ENCODE assay signal across 1 cellular context in genomic region chr16:3092501-3092991, GRCh38.
TF ChIP-seq lines count a peak whose summit lies in the region.

No MANE protein-coding gene starts in this region.

TF ChIP-seq in SK-N-SH treated with all-trans-retinoic acid at 6 μM for 48 hours, 23 proteins besides CTCF, POLR2A, EP300 and RAD21 (continued from another document):
- TF ChIP-seq, protein P1, sequence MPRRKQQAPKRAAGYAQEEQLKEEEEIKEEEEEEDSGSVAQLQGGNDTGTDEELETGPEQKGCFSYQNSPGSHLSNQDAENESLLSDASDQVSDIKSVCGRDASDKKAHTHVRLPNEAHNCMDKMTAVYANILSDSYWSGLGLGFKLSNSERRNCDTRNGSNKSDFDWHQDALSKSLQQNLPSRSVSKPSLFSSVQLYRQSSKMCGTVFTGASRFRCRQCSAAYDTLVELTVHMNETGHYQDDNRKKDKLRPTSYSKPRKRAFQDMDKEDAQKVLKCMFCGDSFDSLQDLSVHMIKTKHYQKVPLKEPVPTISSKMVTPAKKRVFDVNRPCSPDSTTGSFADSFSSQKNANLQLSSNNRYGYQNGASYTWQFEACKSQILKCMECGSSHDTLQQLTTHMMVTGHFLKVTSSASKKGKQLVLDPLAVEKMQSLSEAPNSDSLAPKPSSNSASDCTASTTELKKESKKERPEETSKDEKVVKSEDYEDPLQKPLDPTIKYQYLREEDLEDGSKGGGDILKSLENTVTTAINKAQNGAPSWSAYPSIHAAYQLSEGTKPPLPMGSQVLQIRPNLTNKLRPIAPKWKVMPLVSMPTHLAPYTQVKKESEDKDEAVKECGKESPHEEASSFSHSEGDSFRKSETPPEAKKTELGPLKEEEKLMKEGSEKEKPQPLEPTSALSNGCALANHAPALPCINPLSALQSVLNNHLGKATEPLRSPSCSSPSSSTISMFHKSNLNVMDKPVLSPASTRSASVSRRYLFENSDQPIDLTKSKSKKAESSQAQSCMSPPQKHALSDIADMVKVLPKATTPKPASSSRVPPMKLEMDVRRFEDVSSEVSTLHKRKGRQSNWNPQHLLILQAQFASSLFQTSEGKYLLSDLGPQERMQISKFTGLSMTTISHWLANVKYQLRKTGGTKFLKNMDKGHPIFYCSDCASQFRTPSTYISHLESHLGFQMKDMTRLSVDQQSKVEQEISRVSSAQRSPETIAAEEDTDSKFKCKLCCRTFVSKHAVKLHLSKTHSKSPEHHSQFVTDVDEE (CRISPR knock-in tag; IDR thresholded peaks at IDR 0.05) = no peak
- TF ChIP-seq RARB (CRISPR knock-in tag; IDR thresholded peaks at IDR 0.05) (no peak), OSR1 (CRISPR knock-in tag; IDR thresholded peaks at IDR 0.05) (no peak), ARNTL (CRISPR knock-in tag; IDR thresholded peaks at IDR 0.05; ENCODE audit: borderline replicate concordance, low read depth) (no peak), TOX (CRISPR knock-in tag; IDR thresholded peaks at IDR 0.05; ENCODE audit: borderline replicate concordance) (no peak), ZFP30 (CRISPR knock-in tag; IDR thresholded peaks at IDR 0.05) (no peak), ISL1 (CRISPR knock-in tag; IDR thresholded peaks at IDR 0.05) (no peak), CSRNP3 (CRISPR knock-in tag; IDR thresholded peaks at IDR 0.05) (no peak), CSDC2 (CRISPR knock-in tag; IDR thresholded peaks at IDR 0.05) (no peak), ZNF565 (CRISPR knock-in tag; conservative IDR thresholded peaks at IDR 0.05; ENCODE audit: low read depth) (no peak)
- TF ChIP-seq, protein P2, sequence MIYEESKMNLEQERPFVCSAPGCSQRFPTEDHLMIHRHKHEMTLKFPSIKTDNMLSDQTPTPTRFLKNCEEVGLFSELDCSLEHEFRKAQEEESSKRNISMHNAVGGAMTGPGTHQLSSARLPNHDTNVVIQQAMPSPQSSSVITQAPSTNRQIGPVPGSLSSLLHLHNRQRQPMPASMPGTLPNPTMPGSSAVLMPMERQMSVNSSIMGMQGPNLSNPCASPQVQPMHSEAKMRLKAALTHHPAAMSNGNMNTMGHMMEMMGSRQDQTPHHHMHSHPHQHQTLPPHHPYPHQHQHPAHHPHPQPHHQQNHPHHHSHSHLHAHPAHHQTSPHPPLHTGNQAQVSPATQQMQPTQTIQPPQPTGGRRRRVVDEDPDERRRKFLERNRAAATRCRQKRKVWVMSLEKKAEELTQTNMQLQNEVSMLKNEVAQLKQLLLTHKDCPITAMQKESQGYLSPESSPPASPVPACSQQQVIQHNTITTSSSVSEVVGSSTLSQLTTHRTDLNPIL (CRISPR knock-in tag; IDR thresholded peaks at IDR 0.05; ENCODE audit: low read depth) = no peak
TF ChIP-seq in SK-N-SH treated with all-trans-retinoic acid at 6 μM for 48 hours: peak in this region for 0.
